ENCODE assay signal across 27 cellular contexts in the genomic region with DNA sequence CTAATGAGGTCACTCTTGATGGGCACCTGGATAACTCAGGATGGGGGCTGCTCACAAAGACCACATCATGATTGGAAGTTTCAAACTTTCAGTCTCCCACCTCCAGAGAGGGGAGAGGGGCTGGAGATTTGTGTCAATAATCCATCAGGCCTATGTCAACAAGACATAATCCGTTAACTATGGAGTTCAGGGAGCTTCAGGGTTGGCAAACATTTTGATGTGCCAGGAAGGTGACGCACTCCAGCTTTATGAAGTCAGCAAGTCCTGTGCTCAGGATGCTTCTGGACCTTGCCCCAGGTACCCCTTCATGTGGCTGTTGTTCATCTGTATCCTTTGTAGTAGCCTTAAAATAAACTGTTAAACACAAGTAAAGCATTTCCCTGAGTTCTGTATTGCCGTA.
"Had no signal": no experiment of that assay in that cellular context is flagged by ENCODE, and none has a peak within 500 bp of the region (broad histone marks: within the 10 kb centered on the region; RNA-seq: fewer than 3 reads in every experiment).

No MANE protein-coding gene starts in this region.

- H3K27ac ChIP-seq: brain microvascular endothelial cell, colonic mucosa, WERI-Rb-1 had no signal

- ATAC-seq: activated CD4-positive, CD25-positive, alpha-beta regulatory T cell treated with anti-CD3 and anti-CD28 coated beads, Interleukin-2, amount 50 U/mL, for 24 hours; activated CD8-positive, alpha-beta T cell treated with anti-CD3 and anti-CD28 coated beads for 36 hours; activated T-cell treated with anti-CD3 and anti-CD28 coated beads, Interleukin-2, amount 50 U/mL, for 4 hours; activated T-helper 17 cell treated with anti-CD3 and anti-CD28 coated beads, Interleukin-2, amount 50 U/mL, for 72 hours; esophagus mucosa; T-helper 17 cell had no signal

- H3K4me3 ChIP-seq: colonic mucosa had no signal

- FAIRE-seq: astrocyte, frontal cortex had no signal

- H3K9me3 ChIP-seq: colonic mucosa had no signal

- DNase-seq: activated B cell treated with CpG ODN at 0.5 μM for 24 hours; activated CD4-positive, alpha-beta T cell treated with anti-CD3 and anti-CD28 coated beads for 48 hours; activated CD4-positive, alpha-beta T cell treated with anti-CD3 and anti-CD28 coated beads, Interleukin-2, amount 50 U/mL, for 1 hour; activated CD4-positive, alpha-beta T cell treated with anti-CD3 and anti-CD28 coated beads, Interleukin-2, amount 50 U/mL, for 48 hours; activated CD8-positive, alpha-beta memory T cell treated with anti-CD3 and anti-CD28 coated beads for 24 hours; activated CD8-positive, alpha-beta T cell treated with anti-CD3 and anti-CD28 coated beads for 36 hours; activated effector memory CD4-positive, alpha-beta T cell treated with Interleukin-2 at 50 U/mL for 16 hours; activated gamma-delta T cell treated with Interleukin-2 at 50 U/mL for 16 hours; activated naive CD4-positive, alpha-beta T cell treated with anti-CD3 and anti-CD28 coated beads, Interleukin-2, amount 50 U/mL, for 16 hours; activated naive CD4-positive, alpha-beta T cell treated with Interleukin-2 at 50 U/mL for 16 hours; activated T-cell treated with anti-CD3 and anti-CD28 coated beads, Interleukin-2, amount 50 U/mL, for 4 hours; amniotic stem cell; anterior cingulate cortex; brain microvascular endothelial cell; caudate nucleus; colonic mucosa; effector CD8-positive, alpha-beta T cell; foreskin fibroblast; head of caudate nucleus; T-helper 17 cell; T1000; WERI-Rb-1 had no signal

- H3K4me1 ChIP-seq: colonic mucosa had no signal

- H3K27me3 ChIP-seq: brain microvascular endothelial cell, colonic mucosa had no signal

- H3K36me3 ChIP-seq: brain microvascular endothelial cell, colonic mucosa had no signal
